9 cellular contexts compared by ENCODE assay signal in genomic region chr12:94289551-94290312, GRCh38.
DNase-seq lines count a peak whose midpoint lies in the region; ATAC-seq and TF ChIP-seq lines count a peak whose summit lies in the region.
"Had no signal": no experiment of that assay in that cellular context is flagged by ENCODE, and none has a peak within 500 bp of the region (broad histone marks: within the 10 kb centered on the region; RNA-seq: fewer than 3 reads in every experiment).

No MANE protein-coding gene starts in this region.

- DNase-seq in G401 (ENCODE audit: low spot score) (peak; percentile 36), adrenal gland (peak in 6 of 7 donors; percentile 38 to 71 (median 58)), left ventricle myocardium superior (peak; percentile 52), SK-N-DZ (ENCODE audit: low spot score) (no peak), NCI-H1417 (lab: John Stamatoyannopoulos, UW) (no peak)
- DNase-seq: activated naive CD8-positive, alpha-beta T cell treated with anti-CD3 and anti-CD28 coated beads, Interleukin-2, amount 10 ng/mL, durations not matched to agents 7 days and 5 days had no signal

- H3K36me3 ChIP-seq in adrenal gland (replicated peaks in 1 of 2) (no peaks in the 10 kb centered on the region), skeletal muscle tissue (ENCODE audit: control insufficient read depth in 3 of 3, insufficient read depth in 3 of 3, low read length in 3 of 3) (peaks cover 0 to 7% (median 0%) of the 10 kb centered on the region in 3 donors)

- H3K4me1 ChIP-seq in adrenal gland (replicated peaks in 1 of 2) (peaks cover 4 to 17% of the 10 kb centered on the region in 2 donors), skeletal muscle tissue (ENCODE audit: control insufficient read depth in 3 of 3, insufficient read depth in 3 of 3, low read length in 3 of 3) (peaks cover 6 to 12% (median 10%) of the 10 kb centered on the region in 3 donors)

- no peak overlapping the region for H3K9ac ChIP-seq in skeletal muscle tissue (ENCODE audit: low read depth in 1 of 3, low read length in 3 of 3)

- H3K27me3 ChIP-seq in adrenal gland (no peaks in the 10 kb centered on the region), skeletal muscle tissue (ENCODE audit: control insufficient read depth in 3 of 3, insufficient read depth in 3 of 3, low read length in 3 of 3) (no peaks in the 10 kb centered on the region)

- intact Hi-C loops in adrenal gland (cut with DNase I) = loop anchor here in 1 of 2 donors (10.0 kb wide), 1 partner anchor 235 kb away; no protein-coding TSS in a partner anchor
- intact Hi-C loops in left ventricle myocardium superior (cut with micrococcal nuclease) = no loop called here

- WGBS in adrenal gland, 4 donors = 30 to 36% (median 35%) methylated on average over 12 of the region's 12 CpGs

- TF ChIP-seq POLR2A in adrenal gland (IDR thresholded peaks at IDR 0.05) = no peak
- TF ChIP-seq POLR2A in GM18505 (IDR thresholded peaks at IDR 0.05; ENCODE audit: borderline replicate concordance, extremely low read depth, insufficient read depth, insufficient read length) = no peak

- no peaks in the 10 kb centered on the region for H3K9me3 ChIP-seq in adrenal gland (replicated peaks in 1 of 3)
- H3K9me3 ChIP-seq in skeletal muscle tissue (ENCODE audit: control insufficient read depth in 3 of 3, low read length in 3 of 3) = no peaks in the 10 kb centered on the region

- H3K27ac ChIP-seq in adrenal gland (peak overlapping the region in 3 of 5 donors; percentile 13 to 68 (median 45)), skeletal muscle tissue (ENCODE audit: low read depth, low read length) (peak overlapping the region; percentile 40)

- no peak for TF ChIP-seq CTCF in adrenal gland (IDR thresholded peaks at IDR 0.05)

- H3K4me3 ChIP-seq in adrenal gland (no peak overlapping the region), skeletal muscle tissue (ENCODE audit: low read length in 3 of 3) (no peak overlapping the region)

- in situ Hi-C loops in G401 (cut with HindIII; ENCODE audit: low sequenced_read_pairs) = no loop called here

- ATAC-seq in left ventricle myocardium superior (peak; percentile 79), HG03097 (IDR thresholded peaks at IDR 0.05; ENCODE audit: low FRiP score, unreplicated experiment) (no peak), GM18505 (IDR thresholded peaks at IDR 0.05; ENCODE audit: unreplicated experiment) (no peak)

Comparison
In these comparisons a context has a peak if more than half of its experiments do, and no peak if none do; other contexts are left out.
1. DNase-seq: peak in G401 (single experiment), adrenal gland (6 of 7) and left ventricle myocardium superior (single experiment); none in SK-N-DZ (single experiment) and NCI-H1417 (0 of 3).